Comparison of ENCODE assay signal across 8 cellular contexts in genomic region chr18:57210101-57210661, GRCh38.
DNase-seq lines count a peak whose midpoint lies in the region; ATAC-seq and TF ChIP-seq lines count a peak whose summit lies in the region.

No MANE protein-coding gene starts in this region.

- ATAC-seq in GM18867 (IDR thresholded peaks at IDR 0.05; ENCODE audit: unreplicated experiment): peak; percentile 23
- no peak for ATAC-seq in HG02759 (IDR thresholded peaks at IDR 0.05; ENCODE audit: unreplicated experiment)
- no peak for ATAC-seq in HG03159 (IDR thresholded peaks at IDR 0.05; ENCODE audit: unreplicated experiment)

- intact Hi-C loops in A673 (cut with micrococcal nuclease; ENCODE audit: unreplicated experiment): no loop called here

- H3K36me3 ChIP-seq in A673 (ENCODE audit: insufficient read depth, low read length, poor library complexity, severe bottlenecking): no peaks in the 10 kb centered on the region

- DNase-seq in A673 (ENCODE audit: low spot score) (peak; percentile 74), NCI-H2227 (lab: John Stamatoyannopoulos, UW; ENCODE audit: unreplicated experiment) (peak; percentile 74), astrocyte of the spinal cord (ENCODE audit: low read depth, low spot score) (peak; percentile 68), iPS-NIHi11 (ENCODE audit: low spot score) (peak; percentile 75), smooth muscle cell of the brain vasculature (ENCODE audit: low read depth, low spot score) (peak; percentile 32)

- no peak for TF ChIP-seq CTCF in A673 (conservative IDR thresholded peaks at IDR 0.05; ENCODE audit: low read depth, low read length)
- no peak for TF ChIP-seq CTCF in astrocyte of the spinal cord (IDR thresholded peaks at IDR 0.05; ENCODE audit: low read depth, low read length)

- H3K27me3 ChIP-seq in A673 (replicated peaks; ENCODE audit: insufficient read depth, low read depth, low read length, poor library complexity): peaks cover 5% of the 10 kb centered on the region

- POLR2A ChIA-PET in A673 (lab: Charles Lee; ENCODE audit: low non-redundant PET): no interaction called here

- CTCF ChIA-PET in A673 (lab: Charles Lee): no interaction called here

- in situ Hi-C loops in astrocyte of the spinal cord (cut with HindIII; ENCODE audit: low sequenced_read_pairs): no loop called here

- H3K4me3 ChIP-seq in A673 (ENCODE audit: low read depth, low read length, poor library complexity, severe bottlenecking) (no peak overlapping the region), astrocyte of the spinal cord (ENCODE audit: low read depth, low read length) (no peak overlapping the region)

- no TSS peak for BruUV-seq in A673 (replicated peaks; lab: Mats Ljungman, UMichigan)

- no peak overlapping the region for H3K27ac ChIP-seq in A673 (ENCODE audit: low read depth, low read length, poor library complexity, severe bottlenecking)

- peaks cover 6% of the 10 kb centered on the region for H3K4me1 ChIP-seq in A673 (ENCODE audit: insufficient read depth, low read length, poor library complexity, severe bottlenecking)

- H3K9me3 ChIP-seq in A673 (ENCODE audit: low read depth, low read length, poor library complexity, severe bottlenecking): no peaks in the 10 kb centered on the region
